Comparison of ENCODE assay signal across 8 cellular contexts in the genomic region with DNA sequence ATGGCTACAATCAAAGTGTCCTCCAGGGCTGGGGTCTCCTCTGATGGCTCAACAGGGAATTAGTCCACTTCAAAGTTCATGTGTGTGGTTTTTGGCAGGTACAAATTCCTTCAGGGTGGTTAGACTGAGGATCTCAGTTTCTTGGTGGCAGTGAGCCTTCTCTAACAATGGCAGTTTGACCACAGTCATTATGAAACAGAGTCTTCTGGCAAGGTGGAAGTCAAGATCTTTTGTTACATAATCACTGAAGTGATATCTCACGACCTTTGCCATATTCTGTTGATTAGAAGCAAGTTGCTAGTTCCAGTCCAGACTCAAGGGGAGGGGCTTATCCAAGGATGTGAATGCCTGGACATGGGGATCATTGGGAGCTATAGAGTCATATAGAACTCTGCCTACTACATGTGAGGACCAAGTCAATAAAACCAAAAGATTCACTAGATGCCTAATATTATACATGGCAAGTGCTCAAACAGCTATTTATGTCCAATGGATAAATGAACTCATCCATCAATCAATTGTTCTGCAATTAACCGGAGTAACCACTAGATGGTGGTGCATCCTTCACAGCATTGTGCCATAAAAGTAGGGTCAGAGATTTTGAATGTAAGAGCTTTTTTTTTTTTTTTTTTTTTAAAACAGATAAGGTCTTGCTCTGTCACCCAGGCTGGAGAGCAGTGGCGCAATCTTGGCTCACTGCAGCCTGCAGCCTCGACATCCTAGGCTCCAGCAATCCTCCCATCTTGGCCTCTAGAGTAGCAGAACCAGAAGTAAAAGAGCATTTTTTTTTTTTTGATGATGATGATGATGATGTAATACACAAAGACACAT.
DNase-seq lines count a peak whose midpoint lies in the region; ATAC-seq and TF ChIP-seq lines count a peak whose summit lies in the region.

No MANE protein-coding gene starts in this region.

- H3K27me3 Mint-ChIP-seq in endothelial cell (ENCODE audit: unreplicated experiment) = no peaks in the 10 kb centered on the region

- DNase-seq in A172 (ENCODE audit: low spot score) (peak; percentile 53), GF-D8 (lab: John Stamatoyannopoulos, UW) (peak; percentile 87), H7 (peak; percentile 34), RWPE2 (ENCODE audit: low spot score) (no peak), endothelial cell (ENCODE audit: low spot score) (peak; percentile 26), skeletal muscle cell (ENCODE audit: low read depth) (peak; percentile 11)
- no peak for DNase-seq in stimulated activated CD8-positive, alpha-beta memory T cell treated with anti-CD3 and anti-CD28 coated beads, Interleukin-4, amount 100 ng/mL, for 48 hours

- H3K27ac ChIP-seq in RWPE2 (ENCODE audit: poor library complexity, severe bottlenecking) = no peak overlapping the region

- H3K36me3 ChIP-seq in H7 (replicated peaks; ENCODE audit: control insufficient read depth, insufficient read depth, low read length) (no peaks in the 10 kb centered on the region), RWPE2 (ENCODE audit: low read depth) (no peaks in the 10 kb centered on the region)

- no peaks in the 10 kb centered on the region for H3K36me3 Mint-ChIP-seq in endothelial cell (ENCODE audit: low read depth, unreplicated experiment)

- no peaks in the 10 kb centered on the region for H3K4me1 ChIP-seq in RWPE2 (ENCODE audit: insufficient read depth, poor library complexity, severe bottlenecking)

- H3K27ac Mint-ChIP-seq in endothelial cell (ENCODE audit: unreplicated experiment) = no peak overlapping the region

- H3K9me3 Mint-ChIP-seq in endothelial cell (ENCODE audit: unreplicated experiment) = no peaks in the 10 kb centered on the region

- no peak overlapping the region for H3K4me3 ChIP-seq in H7 (ENCODE audit: insufficient read depth, low read depth, low read length)
- no peak overlapping the region for H3K4me3 ChIP-seq in RWPE2 (ENCODE audit: severe bottlenecking)
- no peak overlapping the region for H3K4me3 ChIP-seq in skeletal muscle cell (ENCODE audit: low read depth, low read length)

- peak; percentile 49; the same call in 2 of the 3 replicates for ATAC-seq in RWPE2 (ENCODE audit: low read depth)

- H3K9me3 ChIP-seq in RWPE2 (ENCODE audit: severe bottlenecking) = no peaks in the 10 kb centered on the region

- H3K4me1 Mint-ChIP-seq in endothelial cell (ENCODE audit: unreplicated experiment) = no peaks in the 10 kb centered on the region

- H3K27me3 ChIP-seq in H7 (ENCODE audit: control insufficient read depth, insufficient read depth, low read length) = no peaks in the 10 kb centered on the region
- H3K27me3 ChIP-seq in RWPE2 (ENCODE audit: insufficient read depth, poor library complexity, severe bottlenecking) = no peaks in the 10 kb centered on the region

- TF ChIP-seq CTCF in LNCAP (IDR thresholded peaks at IDR 0.05) (peak; percentile 91), RWPE2 (IDR thresholded peaks at IDR 0.05; ENCODE audit: poor library complexity, severe bottlenecking) (peak; percentile 82), endothelial cell (IDR thresholded peaks at IDR 0.05; ENCODE audit: unreplicated experiment) (peak; percentile 80)

- no peak overlapping the region for H3K4me3 Mint-ChIP-seq in endothelial cell (ENCODE audit: unreplicated experiment)

Comparison
In these comparisons a context has a peak if more than half of its experiments do, and no peak if none do; other contexts are left out.
1. DNase-seq: peak in A172 (single experiment), GF-D8 (single experiment), H7 (single experiment), endothelial cell (single experiment) and skeletal muscle cell (single experiment); none in RWPE2 (single experiment) and stimulated activated CD8-positive, alpha-beta memory T cell treated with anti-CD3 and anti-CD28 coated beads, Interleukin-4, amount 100 ng/mL, for 48 hours (single experiment).
2. Peak in every context shown above with its lines, with median percentiles within 50 percentile points of each other: CTCF ChIP-seq.